ENCODE assay signal across 8 cellular contexts in the genomic region with DNA sequence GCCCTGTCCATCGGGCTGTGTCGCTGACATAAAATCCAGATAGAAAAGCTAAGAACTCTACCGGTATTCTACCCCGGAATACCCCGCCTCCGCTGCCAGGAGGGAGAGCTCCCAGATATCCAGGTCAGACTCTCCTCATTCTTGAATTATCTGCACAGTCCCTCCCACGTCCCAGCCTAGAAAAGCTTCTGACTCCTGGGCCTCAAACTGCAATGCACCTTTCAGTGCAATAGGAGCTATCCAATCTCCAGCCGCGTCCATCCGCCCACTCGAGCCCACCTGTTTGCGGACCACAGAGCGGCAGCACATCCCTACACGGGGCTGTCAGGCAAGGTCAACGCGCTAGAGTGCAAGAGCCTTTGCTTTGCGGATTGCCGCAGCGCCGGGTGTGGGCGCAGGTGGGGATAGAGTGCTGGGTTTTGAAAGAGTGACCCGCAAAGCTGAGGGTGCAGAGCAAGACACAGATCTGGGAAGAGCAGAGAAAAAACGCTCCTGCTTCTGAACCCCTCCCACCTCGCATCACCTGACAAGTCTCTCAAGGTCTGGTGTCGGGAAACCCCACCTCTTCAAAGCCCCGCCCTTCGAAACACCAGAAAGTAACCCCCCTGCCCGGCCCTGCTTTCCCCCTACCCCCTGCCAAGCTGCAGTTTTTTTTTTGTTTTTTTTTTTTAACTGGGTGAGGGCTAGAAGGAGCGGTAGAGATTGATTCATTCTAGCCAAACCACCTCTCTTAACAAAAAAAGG. TPM values are rescaled to one million over a fixed set of nuclear protein-coding genes. Genes with fewer than 3 reads are reported as not detected.
DNase-seq lines count a peak whose midpoint lies in the region; ATAC-seq and TF ChIP-seq lines count a peak whose summit lies in the region.

No MANE protein-coding gene starts in this region.

- peak in 1 of 2 experiments; percentile 19 for TF ChIP-seq CTCF in Caco-2 (IDR thresholded peaks at IDR 0.05; ENCODE audit: insufficient read depth in 1 of 2, low read depth in 1 of 2, low read length in 1 of 2, severe bottlenecking in 1 of 2, unreplicated experiment in 1 of 2)
- TF ChIP-seq CTCF in left lung (IDR thresholded peaks at IDR 0.05): no peak

- H3K9me3 Mint-ChIP-seq in Caco-2 (ENCODE audit: unreplicated experiment): no peaks in the 10 kb centered on the region
- H3K9me3 Mint-ChIP-seq in activated CD4-positive, alpha-beta T cell treated with anti-CD3 and anti-CD28 coated beads, Interleukin-2, amount 10 ng/mL, durations not matched to agents 24 days and 14 days: no peaks in the 10 kb centered on the region

- H3K27ac Mint-ChIP-seq in Caco-2 (ENCODE audit: unreplicated experiment): peak overlapping the region; percentile 97
- peak overlapping the region; percentile 98 for H3K27ac Mint-ChIP-seq in activated CD4-positive, alpha-beta T cell treated with anti-CD3 and anti-CD28 coated beads, Interleukin-2, amount 10 ng/mL, durations not matched to agents 24 days and 14 days

- H3K4me1 ChIP-seq in Caco-2 (peaks cover 15% of the 10 kb centered on the region), left lung (peaks cover 14 to 61% of the 10 kb centered on the region in 2 donors)

- H3K4me3 Mint-ChIP-seq in Caco-2 (ENCODE audit: unreplicated experiment): peak overlapping the region; percentile 98
- H3K4me3 Mint-ChIP-seq in activated CD4-positive, alpha-beta T cell treated with anti-CD3 and anti-CD28 coated beads, Interleukin-2, amount 10 ng/mL, durations not matched to agents 24 days and 14 days: peak overlapping the region; percentile 98

- no peaks in the 10 kb centered on the region for H3K27me3 Mint-ChIP-seq in Caco-2 (ENCODE audit: insufficient read depth, unreplicated experiment)
- no peaks in the 10 kb centered on the region for H3K27me3 Mint-ChIP-seq in activated CD4-positive, alpha-beta T cell treated with anti-CD3 and anti-CD28 coated beads, Interleukin-2, amount 10 ng/mL, durations not matched to agents 24 days and 14 days

- H3K9me3 ChIP-seq in Caco-2 (no peaks in the 10 kb centered on the region), left lung (no peaks in the 10 kb centered on the region)

- peak overlapping the region; percentile 85 for H3K4me3 ChIP-seq in Caco-2 (ENCODE audit: low read depth, low read length)
- H3K4me3 ChIP-seq in left lung: peak overlapping the region; percentile 81 to 97

- peaks cover 41% of the 10 kb centered on the region for H3K36me3 Mint-ChIP-seq in Caco-2 (ENCODE audit: insufficient read depth, unreplicated experiment)
- H3K36me3 Mint-ChIP-seq in activated CD4-positive, alpha-beta T cell treated with anti-CD3 and anti-CD28 coated beads, Interleukin-2, amount 10 ng/mL, durations not matched to agents 24 days and 14 days (ENCODE audit: low read depth): peaks cover 52% of the 10 kb centered on the region

- POLR2A ChIA-PET in Caco-2 (lab: Charles Lee): interaction anchor here (0.6 to 1.4 kb wide), 5 partner anchors 13 to 1219 kb away, joined by 3 to 8 read pairs (median 3); a partner anchor contains a TSS

- no TSS peak for BruUV-seq in Caco-2 (replicated peaks; lab: Mats Ljungman, UMichigan)

- ATAC-seq in HG02678 (IDR thresholded peaks at IDR 0.05; ENCODE audit: unreplicated experiment): peak; percentile 38
- peak; percentile 61 for ATAC-seq in left lung
- ATAC-seq in HG02840 (IDR thresholded peaks at IDR 0.05; ENCODE audit: low FRiP score, unreplicated experiment): no peak

- CTCF ChIA-PET in Caco-2 (lab: Charles Lee): interaction anchor here (0.6 to 2.2 kb wide), 5 partner anchors 13 to 113 kb away, joined by 3 to 15 read pairs (median 3); a partner anchor contains a TSS

- intact Hi-C loops in Caco-2 (cut with micrococcal nuclease; ENCODE audit: unreplicated experiment) (loop anchor here (1.0 to 5.0 kb wide), 3 partner anchors 13 to 35 kb away; no protein-coding TSS in a partner anchor), left lung (cut with DNase I) (loop anchor here in 1 of 2 donors (10.0 kb wide), 1 partner anchor 102 kb away; a partner anchor contains a TSS)
- intact Hi-C loops in activated CD4-positive, alpha-beta T cell treated with anti-CD3 and anti-CD28 coated beads, Interleukin-2, amount 10 ng/mL, durations not matched to agents 24 days and 14 days (cut with micrococcal nuclease): loop anchor here (2.0 to 10.0 kb wide), 4 partner anchors 32 to 1578 kb away; a partner anchor contains a TSS

- H3K36me3 ChIP-seq in Caco-2 (ENCODE audit: control insufficient read depth, insufficient read depth, low read length): peaks cover 4% of the 10 kb centered on the region
- peaks cover 0 to 47% of the 10 kb centered on the region in 2 donors for H3K36me3 ChIP-seq in left lung

- no peaks in the 10 kb centered on the region for H3K27me3 ChIP-seq in Caco-2 (replicated peaks; ENCODE audit: control insufficient read depth, insufficient read depth, low read length)
- no peaks in the 10 kb centered on the region for H3K27me3 ChIP-seq in left lung

- peak overlapping the region; percentile 90 for H3K27ac ChIP-seq in cingulate gyrus (ENCODE audit: low read depth, low read length)
- peak overlapping the region; percentile 97 to 100 for H3K27ac ChIP-seq in left lung

- DNase-seq in Caco-2: peak; percentile 85 to 88
- DNase-seq in NCI-H345 (lab: John Stamatoyannopoulos, UW): peak; percentile 93
- DNase-seq in activated CD4-positive, alpha-beta T cell treated with anti-CD3 and anti-CD28 coated beads, Interleukin-2, amount 10 ng/mL, durations not matched to agents 24 days and 14 days: peak; percentile 95
- peak; percentile 83 to 91 for DNase-seq in left lung
- peak; percentile 84 for DNase-seq in stimulated activated CD4-positive, alpha-beta T cell treated with anti-CD3 and anti-CD28 coated beads, Interleukin-2, amount 100 ng/mL, for 4 hours (ENCODE audit: low read depth)

- H3K4me1 Mint-ChIP-seq in Caco-2 (ENCODE audit: low read depth, unreplicated experiment): peaks cover 8% of the 10 kb centered on the region
- peaks cover 38% of the 10 kb centered on the region for H3K4me1 Mint-ChIP-seq in activated CD4-positive, alpha-beta T cell treated with anti-CD3 and anti-CD28 coated beads, Interleukin-2, amount 10 ng/mL, durations not matched to agents 24 days and 14 days

RNA-seq across cellular contexts. Expression of a gene that starts 1.3 kb away (rescaled TPM):
- total RNA-seq in Caco-2 (2022): 36.7 and 43.9 TPM in 2 replicates
- 271 and 278 TPM in 2 replicates for total RNA-seq in activated CD4-positive, alpha-beta T cell treated with anti-CD3 and anti-CD28 coated beads, Interleukin-2, amount 10 ng/mL, durations not matched to agents 24 days and 14 days
- total RNA-seq in left lung: 100 to 1,000 TPM; 227 to 243 TPM

RNA-seq across cellular contexts. Expression of a gene that starts 5.0 kb away (rescaled TPM):
- total RNA-seq in Caco-2 (2022): 11.5 and 12.6 TPM in 2 replicates
- 11.3 and 14.3 TPM in 2 replicates for total RNA-seq in activated CD4-positive, alpha-beta T cell treated with anti-CD3 and anti-CD28 coated beads, Interleukin-2, amount 10 ng/mL, durations not matched to agents 24 days and 14 days
- total RNA-seq in left lung: 10 to 100 TPM; 17.3 to 22.6 TPM

RNA-seq across cellular contexts. Expression of a gene that starts 10.2 kb away (rescaled TPM):
- 46.1 and 48.2 TPM in 2 replicates for total RNA-seq in Caco-2 (2022)
- total RNA-seq in activated CD4-positive, alpha-beta T cell treated with anti-CD3 and anti-CD28 coated beads, Interleukin-2, amount 10 ng/mL, durations not matched to agents 24 days and 14 days: 64.9 and 71.3 TPM in 2 replicates
- 10 to 100 TPM; 33.6 to 42.0 TPM for total RNA-seq in left lung

RNA-seq across cellular contexts. Expression of a gene that starts 13.8 kb away (rescaled TPM):
- total RNA-seq in Caco-2 (2022) (70.7 and 71.3 TPM in 2 replicates), left lung (10 to 100 TPM; 83.3 to 94.6 TPM)
- total RNA-seq in activated CD4-positive, alpha-beta T cell treated with anti-CD3 and anti-CD28 coated beads, Interleukin-2, amount 10 ng/mL, durations not matched to agents 24 days and 14 days: 27.3 and 28.4 TPM in 2 replicates

RNA-seq across cellular contexts. Expression of a gene that starts 23.1 kb away (rescaled TPM):
- 65.9 and 81.8 TPM in 2 replicates for total RNA-seq in Caco-2 (2022)
- 114 and 132 TPM in 2 replicates for total RNA-seq in activated CD4-positive, alpha-beta T cell treated with anti-CD3 and anti-CD28 coated beads, Interleukin-2, amount 10 ng/mL, durations not matched to agents 24 days and 14 days
- total RNA-seq in left lung: 10 to 100 TPM; 37.7 to 43.0 TPM
